Comparison of ENCODE assay signal across 15 cellular contexts in the genomic region with DNA sequence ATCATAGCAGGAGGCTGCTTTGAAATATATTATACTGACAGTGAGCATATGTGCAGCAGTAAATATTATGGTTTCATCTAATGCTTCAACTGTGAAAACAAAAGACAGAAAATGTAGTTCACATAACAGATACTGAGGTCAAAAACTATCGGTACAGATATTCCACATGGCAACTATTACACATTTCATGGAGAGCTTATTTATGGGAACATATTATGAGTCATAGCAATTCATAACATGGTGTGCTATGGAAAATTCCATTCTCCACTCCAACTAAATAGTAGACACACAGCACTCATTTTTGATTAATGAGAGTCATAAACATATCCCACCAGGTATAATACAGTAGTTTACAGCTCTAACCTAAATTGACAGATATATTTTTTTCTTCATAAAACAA.
DNase-seq lines count a peak whose midpoint lies in the region; ATAC-seq, FAIRE-seq and TF ChIP-seq lines count a peak whose summit lies in the region.
"Had no signal": no experiment of that assay in that cellular context is flagged by ENCODE, and none has a peak within 500 bp of the region (broad histone marks: within the 10 kb centered on the region; RNA-seq: fewer than 3 reads in every experiment).

No MANE protein-coding gene starts in this region.

- H4K5ac ChIP-seq in H9 (ENCODE audit: insufficient read length, low read depth, low read length) = no peak overlapping the region

- no peak overlapping the region for H3T11ph ChIP-seq in H9 (ENCODE audit: low read length)

- no peak overlapping the region for H2BK120ac ChIP-seq in H9 (ENCODE audit: low read depth, low read length, poor library complexity, severe bottlenecking)

- H3K79me2 ChIP-seq in H9 (ENCODE audit: insufficient read depth, low read length) = no peaks in the 10 kb centered on the region

- H3K4me1 ChIP-seq in right atrium auricular region = peaks cover 0 to 30% of the 10 kb centered on the region in 2 donors
- H3K4me1 ChIP-seq in uterus = peaks cover 0 to 17% of the 10 kb centered on the region in 2 donors
- H3K4me1 ChIP-seq in H9 (ENCODE audit: insufficient read depth, low read length) = no peaks in the 10 kb centered on the region

- H2BK12ac ChIP-seq in H9 (ENCODE audit: insufficient read length, low read depth, low read length) = no peak overlapping the region

- H3K23me2 ChIP-seq in H9 (ENCODE audit: insufficient read length, low read depth, low read length, poor library complexity, severe bottlenecking) = no peaks in the 10 kb centered on the region

- H2AK5ac ChIP-seq in H9 (ENCODE audit: insufficient read length, low read length) = no peak overlapping the region

- H3K9me3 Mint-ChIP-seq in mesothelial cell of epicardium (peaks cover 6% of the 10 kb centered on the region), H9 (peaks cover 0 to 3% of the 10 kb centered on the region in 2 experiments; a peak in 2 of 5 replicates)
- H3K9me3 Mint-ChIP-seq in activated naive CD4-positive, alpha-beta T cell treated with anti-CD3 and anti-CD28 coated beads for 36 hours = no peaks in the 10 kb centered on the region

- no peak overlapping the region for H3K23ac ChIP-seq in H9 (ENCODE audit: insufficient read length, low read depth, low read length)

- no peak overlapping the region for H4K8ac ChIP-seq in H9 (replicated peaks; ENCODE audit: insufficient read length, low read depth, low read length)

- no peak overlapping the region for H2BK20ac ChIP-seq in H9 (ENCODE audit: low read depth, low read length, poor library complexity, severe bottlenecking)

- CTCF ChIA-PET in activated naive CD4-positive, alpha-beta T cell treated with anti-CD3 and anti-CD28 coated beads for 36 hours (lab: Charles Lee) = interaction anchor here (0.6 kb wide), 1 partner anchor 396 kb away, joined by 3 read pairs; no protein-coding TSS in a partner anchor

- peak; percentile 37 for FAIRE-seq in endometrium (lab: Jason Lieb, UNC)

- H3K4me2 ChIP-seq in H9 (ENCODE audit: insufficient read depth, insufficient read length, low read length) = no peak overlapping the region

- no peaks in the 10 kb centered on the region for H3K79me1 ChIP-seq in H9 (ENCODE audit: insufficient read depth, low read depth, low read length, poor library complexity, severe bottlenecking)

- no peak overlapping the region for H3K18ac ChIP-seq in H9 (ENCODE audit: insufficient read length, low read depth, low read length)

- H3K27me3 ChIP-seq in right atrium auricular region = no peaks in the 10 kb centered on the region
- H3K27me3 ChIP-seq in uterus = no peaks in the 10 kb centered on the region
- no peaks in the 10 kb centered on the region for H3K27me3 ChIP-seq in H9 (ENCODE audit: insufficient read depth, low read length)
- H3K27me3 ChIP-seq: upper lobe of right lung had no signal

- H3K14ac ChIP-seq in H9 (ENCODE audit: insufficient read depth, low read length) = no peak overlapping the region

- TF ChIP-seq POLR2A in uterus (IDR thresholded peaks at IDR 0.05) = no peak

- no peak overlapping the region for H2AFZ ChIP-seq in H9 (ENCODE audit: low read length)

- no peak for DNase-seq in Right ventricle myocardium inferior (ENCODE audit: missing footprints)
- DNase-seq in right atrium auricular region (ENCODE audit: low spot score) = no peak
- DNase-seq in mesothelial cell of epicardium (ENCODE audit: low spot score in 2 of 2, unreplicated experiment in 2 of 2) = no peak
- DNase-seq in uterus = no peak
- no peak for DNase-seq in H9
- no peak for DNase-seq in activated naive CD4-positive, alpha-beta T cell treated with anti-CD3 and anti-CD28 coated beads for 36 hours
- DNase-seq: activated CD4-positive, alpha-beta T cell treated with anti-CD3 and anti-CD28 coated beads for 1 hour; cortex of kidney; GOT3; NCI-H1436; upper lobe of right lung had no signal

- no peaks in the 10 kb centered on the region for H3K36me3 ChIP-seq in right atrium auricular region
- H3K36me3 ChIP-seq in uterus = no peaks in the 10 kb centered on the region
- H3K36me3 ChIP-seq: upper lobe of right lung had no signal

- intact Hi-C loops in Right ventricle myocardium inferior (cut with DNase I) = no loop called here
- intact Hi-C loops in uterus (cut with DNase I; ENCODE audit: low total_unique reads) = no loop called here
- intact Hi-C loops in activated naive CD4-positive, alpha-beta T cell treated with anti-CD3 and anti-CD28 coated beads for 36 hours (cut with micrococcal nuclease) = no loop called here

- no peak overlapping the region for H2BK5ac ChIP-seq in H9 (ENCODE audit: insufficient read length, low read length)

- no peak overlapping the region for H3K4ac ChIP-seq in H9 (ENCODE audit: low read depth, low read length)

- H3K27ac ChIP-seq in right atrium auricular region = peak overlapping the region in 1 of 2 donors; percentile 60
- peak overlapping the region; percentile 68 to 70 for H3K27ac ChIP-seq in uterus
- H3K27ac ChIP-seq in H9 (ENCODE audit: insufficient read length, low read depth, low read length) = no peak overlapping the region
- H3K27ac ChIP-seq: SK-N-MC, upper lobe of right lung had no signal

- no peaks in the 10 kb centered on the region for H3K36me3 Mint-ChIP-seq in mesothelial cell of epicardium
- no peaks in the 10 kb centered on the region; a peak in 1 of 7 replicates for H3K36me3 Mint-ChIP-seq in H9 (ENCODE audit: insufficient read depth in 1 of 3, low read depth in 3 of 3)
- H3K36me3 Mint-ChIP-seq in activated naive CD4-positive, alpha-beta T cell treated with anti-CD3 and anti-CD28 coated beads for 36 hours (ENCODE audit: low read depth) = no peaks in the 10 kb centered on the region
- H3K36me3 Mint-ChIP-seq: IgD-negative memory B cell had no signal

- H4K20me1 ChIP-seq in H9 (ENCODE audit: control insufficient read depth, insufficient read depth, insufficient read length) = no peaks in the 10 kb centered on the region

- H3K27me3 Mint-ChIP-seq in mesothelial cell of epicardium (ENCODE audit: low read depth) (no peaks in the 10 kb centered on the region), H9 (ENCODE audit: low read depth) (no peaks in the 10 kb centered on the region)
- no peaks in the 10 kb centered on the region for H3K27me3 Mint-ChIP-seq in activated naive CD4-positive, alpha-beta T cell treated with anti-CD3 and anti-CD28 coated beads for 36 hours (ENCODE audit: low read depth)

- no peak for TF ChIP-seq CTCF in right atrium auricular region (IDR thresholded peaks at IDR 0.05)
- no peak for TF ChIP-seq CTCF in mesothelial cell of epicardium (IDR thresholded peaks at IDR 0.05; ENCODE audit: unreplicated experiment)
- no peak for TF ChIP-seq CTCF in uterus (IDR thresholded peaks at IDR 0.05)
- no peak for TF ChIP-seq CTCF in H9 (conservative IDR thresholded peaks at IDR 0.05)

- H2BK15ac ChIP-seq in H9 (ENCODE audit: low read depth, low read length) = no peak overlapping the region

- H3K27ac Mint-ChIP-seq in mesothelial cell of epicardium (peak overlapping the region; percentile 84), H9 (no peak overlapping the region)
- H3K27ac Mint-ChIP-seq in activated naive CD4-positive, alpha-beta T cell treated with anti-CD3 and anti-CD28 coated beads for 36 hours = no peak overlapping the region
- H3K27ac Mint-ChIP-seq: IgD-negative memory B cell had no signal

- H3K4me1 Mint-ChIP-seq in mesothelial cell of epicardium (peaks cover 16% of the 10 kb centered on the region), H9 (no peaks in the 10 kb centered on the region)
- H3K4me1 Mint-ChIP-seq in activated naive CD4-positive, alpha-beta T cell treated with anti-CD3 and anti-CD28 coated beads for 36 hours (ENCODE audit: low read depth) = peaks cover 2% of the 10 kb centered on the region
- H3K4me1 Mint-ChIP-seq: IgD-negative memory B cell had no signal

- no peak overlapping the region for H4K91ac ChIP-seq in H9 (ENCODE audit: insufficient read length, low read depth, low read length)

- H3K4me3 ChIP-seq in right atrium auricular region (no peak overlapping the region), uterus (no peak overlapping the region)
- H3K4me3 ChIP-seq: SK-N-MC, upper lobe of right lung had no signal

- peak; percentile 42 for ATAC-seq in Right ventricle myocardium inferior
- ATAC-seq in GM21515 (IDR thresholded peaks at IDR 0.05; ENCODE audit: unreplicated experiment) = no peak
- ATAC-seq: upper lobe of right lung had no signal

- H3K9ac ChIP-seq in H9 (ENCODE audit: extremely low read depth, insufficient read length, low read length) = no peak overlapping the region

- H3K4me3 Mint-ChIP-seq in mesothelial cell of epicardium (no peak overlapping the region), H9 (no peak overlapping the region)
- H3K4me3 Mint-ChIP-seq in activated naive CD4-positive, alpha-beta T cell treated with anti-CD3 and anti-CD28 coated beads for 36 hours = no peak overlapping the region
- H3K4me3 Mint-ChIP-seq: IgD-negative memory B cell had no signal

- WGBS in H9 (ENCODE audit: extremely low coverage, insufficient read length, low lambda C conversion rate) = no CpG with 5 or more reads among the region's 1 CpG

- no peaks in the 10 kb centered on the region for H3K9me3 ChIP-seq in right atrium auricular region
- no peaks in the 10 kb centered on the region for H3K9me3 ChIP-seq in uterus
- H3K9me3 ChIP-seq in H9 (ENCODE audit: control insufficient read depth, low read depth, low read length) = no peaks in the 10 kb centered on the region
- H3K9me3 ChIP-seq: upper lobe of right lung had no signal

- H3K56ac ChIP-seq in H9 (ENCODE audit: insufficient read length, low read depth, low read length) = no peak overlapping the region
